In genomic region chr2:212991120-212991519, GRCh38 we compare ENCODE assay signal across 18 cellular contexts.
DNase-seq lines count a peak whose midpoint lies in the region; ATAC-seq and TF ChIP-seq lines count a peak whose summit lies in the region.
"Had no signal": no experiment of that assay in that cellular context is flagged by ENCODE, and none has a peak within 500 bp of the region (broad histone marks: within the 10 kb centered on the region; RNA-seq: fewer than 3 reads in every experiment).

No MANE protein-coding gene starts in this region.

- TF ChIP-seq CTCF in mammary epithelial cell (conservative IDR thresholded peaks at IDR 0.05 in 1 of 2, IDR thresholded peaks at IDR 0.05 in 1 of 2; ENCODE audit: extremely low read depth in 1 of 2, insufficient read depth in 1 of 2, low read depth in 1 of 2, low read length in 2 of 2), result no peak

- in situ Hi-C loops in mammary epithelial cell (cut with MboI; ENCODE audit: low sequenced_read_pairs in 2 of 2), result no loop called here

- H3K4me2 ChIP-seq in mammary epithelial cell (ENCODE audit: insufficient read depth, low read depth, low read length), result no peak overlapping the region

- H3K9me3 ChIP-seq in mammary epithelial cell (replicated peaks; ENCODE audit: insufficient read depth, low read length), result no peaks in the 10 kb centered on the region
- H3K9me3 ChIP-seq: Caco-2, pancreas had no signal

- H3K4me1 ChIP-seq in mammary epithelial cell (ENCODE audit: insufficient read depth, low read length), result no peaks in the 10 kb centered on the region
- H3K4me1 ChIP-seq: Caco-2, pancreas had no signal

- no peak overlapping the region for H3K9ac ChIP-seq in mammary epithelial cell (ENCODE audit: insufficient read depth, low read length)

- CTCF ChIA-PET in mammary epithelial cell (lab: Charles Lee; ENCODE audit: low non-redundant PET), result no interaction called here

- no peak overlapping the region for H3K4me3 ChIP-seq in mammary epithelial cell (replicated peaks in 1 of 3; ENCODE audit: insufficient read depth in 1 of 3, low read depth in 2 of 3, low read length in 3 of 3)
- H3K4me3 ChIP-seq: pancreas had no signal

- H3K79me2 ChIP-seq in mammary epithelial cell (ENCODE audit: insufficient read depth, low read length), result no peaks in the 10 kb centered on the region

- H3K36me3 ChIP-seq in mammary epithelial cell (ENCODE audit: insufficient read depth, low read length), result no peaks in the 10 kb centered on the region
- H3K36me3 ChIP-seq: pancreas had no signal

- 100% methylated on average over 1 of the region's 1 CpG for WGBS in mammary epithelial cell (ENCODE audit: low coverage, missing lambda C conversion rate)

- no peak for DNase-seq in mucosa of gallbladder (ENCODE audit: low spot score)
- DNase-seq in mammary epithelial cell, result no peak
- DNase-seq in Right ventricle myocardium superior, result no peak
- DNase-seq in caudate nucleus (lab: John Stamatoyannopoulos, UW), result no peak
- DNase-seq: activated CD4-positive, alpha-beta T cell treated with anti-CD3 and anti-CD28 coated beads for 1 hour; activated naive CD8-positive, alpha-beta T cell treated with anti-CD3 and anti-CD28 coated beads for 36 hours; Caco-2; effector memory CD4-positive, alpha-beta T cell; hippocampal formation; left colon; NK-92 treated with Interleukin-12 subunit alpha and Interleukin-12 subunit beta, amount 100 ng/mL, for 24 hours; pancreas; stimulated activated naive B cell treated with anti-CD40 and anti-IgM and Interleukin-4, amounts not matched to agents 10 μg/mL and 1 μg/mL and 100 μg/mL, for 72 hours; trophoblast cell had no signal

- BruUV-seq in mammary epithelial cell (replicated peaks; lab: Mats Ljungman, UMichigan), result no TSS peak

- dilution Hi-C loops in mammary epithelial cell (cut with HindIII; ENCODE audit: low sequenced_read_pairs), result no loop called here

- H3K27ac ChIP-seq in mammary epithelial cell (ENCODE audit: insufficient read depth, low read depth, low read length) (no peak overlapping the region), caudate nucleus (ENCODE audit: low read depth, low read length) (no peak overlapping the region)
- H3K27ac ChIP-seq: pancreas had no signal

- no peaks in the 10 kb centered on the region for H4K20me1 ChIP-seq in mammary epithelial cell (ENCODE audit: insufficient read depth, low read length)

- H2AFZ ChIP-seq in mammary epithelial cell (ENCODE audit: low read depth, low read length), result no peak overlapping the region

- ATAC-seq in GM18520 (IDR thresholded peaks at IDR 0.05; ENCODE audit: unreplicated experiment) (peak; percentile 73), GM21515 (IDR thresholded peaks at IDR 0.05; ENCODE audit: unreplicated experiment) (peak; percentile 88), HG02973 (IDR thresholded peaks at IDR 0.05; ENCODE audit: unreplicated experiment) (peak; percentile 83), HG03565 (IDR thresholded peaks at IDR 0.05; ENCODE audit: unreplicated experiment) (peak; percentile 65), Right ventricle myocardium superior (ENCODE audit: poor library complexity) (no peak)
- ATAC-seq: left colon; pancreas; stimulated activated naive B cell treated with anti-CD40 and anti-IgM and Interleukin-4, amounts not matched to agents 10 μg/mL and 1 μg/mL and 100 μg/mL, for 72 hours had no signal

- intact Hi-C loops in mammary epithelial cell (cut with micrococcal nuclease) (no loop called here), Right ventricle myocardium superior (cut with DNase I) (no loop called here)

- H3K27me3 ChIP-seq in mammary epithelial cell (ENCODE audit: insufficient read depth, low read length), result no peaks in the 10 kb centered on the region
- H3K27me3 ChIP-seq: pancreas had no signal
